ENCODE assay signal across 12 cellular contexts in the genomic region with DNA sequence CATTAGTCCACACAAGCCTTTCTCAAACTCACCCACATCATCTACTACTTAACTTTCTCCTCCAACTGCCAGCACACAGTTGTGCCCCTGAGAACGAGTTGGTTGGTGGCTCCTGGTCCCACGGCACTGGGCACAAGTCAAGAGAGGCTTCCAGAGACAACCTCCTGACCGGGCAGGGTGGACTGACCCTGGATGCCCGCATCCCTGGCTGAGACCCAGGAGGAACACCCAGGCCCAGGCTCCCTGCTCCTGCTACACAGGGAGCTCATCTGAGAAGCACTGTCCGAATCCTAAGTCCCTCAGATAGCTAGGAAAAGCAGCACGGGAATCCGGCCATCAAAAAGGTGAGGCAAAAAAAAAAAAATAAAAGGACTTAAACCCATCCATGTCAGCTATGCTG. TPM values are rescaled to one million over a fixed set of nuclear protein-coding genes. Genes with fewer than 3 reads are reported as not detected.
DNase-seq lines count a peak whose midpoint lies in the region; ATAC-seq, FAIRE-seq and TF ChIP-seq lines count a peak whose summit lies in the region.
"Had no signal": no experiment of that assay in that cellular context is flagged by ENCODE, and none has a peak within 500 bp of the region (broad histone marks: within the 10 kb centered on the region; RNA-seq: fewer than 3 reads in every experiment).

No MANE protein-coding gene starts in this region.

- H3K4me3 Mint-ChIP-seq in Caco-2 (ENCODE audit: unreplicated experiment) (no peak overlapping the region), T-helper 17 cell (no peak overlapping the region)
- no peak overlapping the region for H3K4me3 Mint-ChIP-seq in stimulated activated naive B cell treated with anti-CD40 and anti-IgM and Interleukin-4, amounts not matched to agents 10 μg/mL and 1 μg/mL and 100 μg/mL, for 72 hours
- H3K4me3 Mint-ChIP-seq: CD8-positive, alpha-beta memory T cell had no signal

- CTCF ChIA-PET in Caco-2 (lab: Charles Lee) = interaction anchor here (0.5 kb wide), 1 partner anchor 90 kb away, joined by 3 read pairs; no protein-coding TSS in a partner anchor

- H3K9me3 ChIP-seq in Caco-2 (no peaks in the 10 kb centered on the region), T-helper 17 cell (ENCODE audit: control insufficient read depth, low read length, poor library complexity, severe bottlenecking) (no peaks in the 10 kb centered on the region), kidney (ENCODE audit: control insufficient read depth in 1 of 2, low read length in 2 of 2) (no peaks in the 10 kb centered on the region), thyroid gland (no peaks in the 10 kb centered on the region)
- H3K9me3 ChIP-seq: A549, BE2C, HAP-1 had no signal

- H3K27ac Mint-ChIP-seq in Caco-2 (ENCODE audit: unreplicated experiment) (peak overlapping the region; percentile 33), T-helper 17 cell (peak overlapping the region; percentile 54)
- peak overlapping the region; percentile 47 for H3K27ac Mint-ChIP-seq in stimulated activated naive B cell treated with anti-CD40 and anti-IgM and Interleukin-4, amounts not matched to agents 10 μg/mL and 1 μg/mL and 100 μg/mL, for 72 hours

- no peaks in the 10 kb centered on the region for H3K4me1 ChIP-seq in Caco-2
- no peaks in the 10 kb centered on the region for H3K4me1 ChIP-seq in kidney (ENCODE audit: control insufficient read depth in 1 of 2, insufficient read depth in 1 of 2, low read depth in 1 of 2, low read length in 2 of 2)
- no peaks in the 10 kb centered on the region for H3K4me1 ChIP-seq in thyroid gland
- H3K4me1 ChIP-seq: A549, BE2C, HAP-1 had no signal

- H3K36me3 Mint-ChIP-seq in Caco-2 (ENCODE audit: insufficient read depth, unreplicated experiment) (peaks cover 100% of the 10 kb centered on the region), T-helper 17 cell (ENCODE audit: low read depth) (peaks cover 2% of the 10 kb centered on the region)
- H3K36me3 Mint-ChIP-seq in stimulated activated naive B cell treated with anti-CD40 and anti-IgM and Interleukin-4, amounts not matched to agents 10 μg/mL and 1 μg/mL and 100 μg/mL, for 72 hours = peaks cover 49 to 61% of the 10 kb centered on the region in 2 donors

- POLR2A ChIA-PET in Caco-2 (lab: Charles Lee) = no interaction called here

- FAIRE-seq in kidney (lab: Jason Lieb, UNC) = no peak
- FAIRE-seq: A549, H1 had no signal

- no peak for TF ChIP-seq CTCF in Caco-2 (IDR thresholded peaks at IDR 0.05; ENCODE audit: insufficient read depth in 1 of 2, low read depth in 1 of 2, low read length in 1 of 2, severe bottlenecking in 1 of 2, unreplicated experiment in 1 of 2)
- no peak for TF ChIP-seq CTCF in kidney (IDR thresholded peaks at IDR 0.05; ENCODE audit: borderline replicate concordance, extremely low read depth, insufficient read depth)
- TF ChIP-seq CTCF in thyroid gland (IDR thresholded peaks at IDR 0.05) = no peak

- TF ChIP-seq POLR2A in thyroid gland (IDR thresholded peaks at IDR 0.05) = no peak

- intact Hi-C loops in Caco-2 (cut with micrococcal nuclease; ENCODE audit: unreplicated experiment) = no loop called here
- intact Hi-C loops in kidney (cut with DNase I) = no loop called here
- intact Hi-C loops in thyroid gland (cut with DNase I) = no loop called here

- no peak for DNase-seq in Caco-2
- no peak for DNase-seq in T-helper 17 cell
- DNase-seq in kidney = peak; percentile 49
- DNase-seq in stimulated activated naive B cell treated with anti-CD40 and anti-IgM and Interleukin-4, amounts not matched to agents 10 μg/mL and 1 μg/mL and 100 μg/mL, for 72 hours = no peak
- no peak for DNase-seq in thyroid gland
- no peak for DNase-seq in KBM-7
- DNase-seq: BE2C; CD8-positive, alpha-beta memory T cell; DMS 273 treated with DMSO at 0.1 percent for 48 hours had no signal

- no peaks in the 10 kb centered on the region for H3K27me3 Mint-ChIP-seq in Caco-2 (ENCODE audit: insufficient read depth, unreplicated experiment)
- no peaks in the 10 kb centered on the region for H3K27me3 Mint-ChIP-seq in T-helper 17 cell
- H3K27me3 Mint-ChIP-seq in stimulated activated naive B cell treated with anti-CD40 and anti-IgM and Interleukin-4, amounts not matched to agents 10 μg/mL and 1 μg/mL and 100 μg/mL, for 72 hours = no peaks in the 10 kb centered on the region
- H3K27me3 Mint-ChIP-seq: CD8-positive, alpha-beta memory T cell had no signal

- H3K4me1 Mint-ChIP-seq in Caco-2 (ENCODE audit: low read depth, unreplicated experiment) = no peaks in the 10 kb centered on the region
- peaks cover 4% of the 10 kb centered on the region for H3K4me1 Mint-ChIP-seq in T-helper 17 cell
- peaks cover 0 to 2% of the 10 kb centered on the region in 2 donors for H3K4me1 Mint-ChIP-seq in stimulated activated naive B cell treated with anti-CD40 and anti-IgM and Interleukin-4, amounts not matched to agents 10 μg/mL and 1 μg/mL and 100 μg/mL, for 72 hours
- H3K4me1 Mint-ChIP-seq: CD8-positive, alpha-beta memory T cell had no signal

- H3K4me3 ChIP-seq in Caco-2 (ENCODE audit: low read depth, low read length) (no peak overlapping the region), kidney (ENCODE audit: low read length in 2 of 2) (no peak overlapping the region), thyroid gland (replicated peaks in 1 of 3) (no peak overlapping the region)
- H3K4me3 ChIP-seq: A549, HAP-1 had no signal

- H3K27ac ChIP-seq in kidney (ENCODE audit: low read depth in 2 of 2, low read length in 2 of 2) (no peak overlapping the region), thyroid gland (no peak overlapping the region)
- H3K27ac ChIP-seq: A549 had no signal

- H3K9me3 Mint-ChIP-seq in Caco-2 (ENCODE audit: unreplicated experiment) = no peaks in the 10 kb centered on the region
- no peaks in the 10 kb centered on the region for H3K9me3 Mint-ChIP-seq in stimulated activated naive B cell treated with anti-CD40 and anti-IgM and Interleukin-4, amounts not matched to agents 10 μg/mL and 1 μg/mL and 100 μg/mL, for 72 hours
- H3K9me3 Mint-ChIP-seq: CD8-positive, alpha-beta memory T cell had no signal

- in situ Hi-C loops in KBM-7 (cut with MboI; ENCODE audit: low pct_unique_long_range_greater_than_20kb, low sequenced_read_pairs) = no loop called here

- no peaks in the 10 kb centered on the region for H3K27me3 ChIP-seq in Caco-2 (replicated peaks; ENCODE audit: control insufficient read depth, insufficient read depth, low read length)
- H3K27me3 ChIP-seq in thyroid gland = no peaks in the 10 kb centered on the region
- H3K27me3 ChIP-seq: BE2C had no signal

- H3K36me3 ChIP-seq in Caco-2 (ENCODE audit: control insufficient read depth, insufficient read depth, low read length) (peaks cover 7% of the 10 kb centered on the region), kidney (ENCODE audit: control insufficient read depth in 1 of 2, insufficient read depth in 2 of 2, low read length in 2 of 2) (peaks cover 29 to 42% of the 10 kb centered on the region in 2 donors), thyroid gland (peaks cover 52 to 71% of the 10 kb centered on the region in 2 donors)

- 91 to 96% methylated on average over 7 of the region's 7 CpGs for WGBS in thyroid gland, 2 donors

- no TSS peak for BruUV-seq in Caco-2 (replicated peaks; lab: Mats Ljungman, UMichigan)

- H3K9ac ChIP-seq in kidney (ENCODE audit: low read length in 2 of 2) = no peak overlapping the region

- no peak for ATAC-seq in T-helper 17 cell
- no peak for ATAC-seq in stimulated activated naive B cell treated with anti-CD40 and anti-IgM and Interleukin-4, amounts not matched to agents 10 μg/mL and 1 μg/mL and 100 μg/mL, for 72 hours (replicated peaks)
- ATAC-seq: A549 had no signal

RNA-seq across cellular contexts. Expression of a gene that starts 29.0 kb away (rescaled TPM):
- 106 and 110 TPM in 2 replicates for total RNA-seq in Caco-2 (2022)
- total RNA-seq in T-helper 17 cell = 10 to 100 TPM; 65.6 to 67.1 TPM
- 65.4 TPM for total RNA-seq in kidney
- polyA plus RNA-seq in kidney (ENCODE audit: insufficient read depth, low read depth, low replicate concordance) = 64.7 TPM
- total RNA-seq in thyroid gland = 10 to 100 TPM; 79.3 to 95.9 (median 84.2) TPM
